In genomic region chr10:78219568-78219967, GRCh38 we compare ENCODE assay signal across 6 cellular contexts.
DNase-seq lines count a peak whose midpoint lies in the region; ATAC-seq, FAIRE-seq and TF ChIP-seq lines count a peak whose summit lies in the region.
"Not testable (repeated sequence)": the region's sequence is repeated elsewhere in the genome, so short reads cannot be mapped to it uniquely, and the experiment has no call there.

No MANE protein-coding gene starts in this region.

- peaks cover 55% of the 10 kb centered on the region for H3K4me1 Mint-ChIP-seq in brain

- H4K20me1 ChIP-seq in hepatocyte (ENCODE audit: insufficient read depth, poor library complexity, severe bottlenecking) = not testable (repeated sequence)

- not testable (repeated sequence) for H3K4me3 ChIP-seq in A549, hepatocyte

- not testable (repeated sequence) for H2AFZ ChIP-seq in hepatocyte

- not testable (repeated sequence) for ATAC-seq in A549

- TF ChIP-seq EP300 in A549 (IDR thresholded peaks at IDR 0.05) = not testable (repeated sequence)

- not testable (repeated sequence) for H3K4me3 Mint-ChIP-seq in brain

- not testable (repeated sequence) for H3K79me2 ChIP-seq in hepatocyte

- not testable (repeated sequence) for H3K27ac ChIP-seq in A549
- H3K27ac ChIP-seq in VCaP (peak overlapping the region; percentile 90), hepatocyte (peak overlapping the region; percentile 46)

- not testable (repeated sequence) for FAIRE-seq in A549 (lab: Jason Lieb, UNC)

- not testable (repeated sequence) for TF ChIP-seq RAD21 in A549 (conservative IDR thresholded peaks at IDR 0.05 in 1 of 2, IDR thresholded peaks at IDR 0.05 in 1 of 2)

- not testable (repeated sequence) for DNase-seq in A549 (ENCODE audit: low read depth in 1 of 2, low spot score in 1 of 2); hepatocyte (ENCODE audit: low spot score)
- DNase-seq in NCI-H146 (lab: John Stamatoyannopoulos, UW) (peak; percentile 25), posterior vena cava (ENCODE audit: low spot score) (peak; percentile 11)

- not testable (repeated sequence) for H3K4me2 ChIP-seq in A549, hepatocyte

- H3K27me3 ChIP-seq in hepatocyte = not testable (repeated sequence)

- peak overlapping the region in 3 of 5 experiments; percentile 76 to 96 (median 90) for H3K27ac Mint-ChIP-seq in brain

- POLR2A ChIA-PET in A549 (lab: Yijun Ruan, JAX) = not testable (repeated sequence)

- CTCF ChIA-PET in A549 (lab: Yijun Ruan, JAX) = interaction anchor here (1.6 to 2.2 kb wide), 3 partner anchors 9 to 83 kb away, joined by 6 read pairs; no protein-coding TSS in a partner anchor

- TF ChIP-seq POLR2A in A549 (IDR thresholded peaks at IDR 0.05; ENCODE audit: low read length) = not testable (repeated sequence)

- H3K36me3 ChIP-seq in hepatocyte (replicated peaks; ENCODE audit: insufficient read depth, low read depth) = not testable (repeated sequence)

- not testable (repeated sequence) for H3K9me2 ChIP-seq in hepatocyte (replicated peaks; ENCODE audit: insufficient read depth)

- intact Hi-C loops in posterior vena cava (cut with DNase I) = loop anchor here in 1 of 2 donors (5.0 to 10.0 kb wide), 2 partner anchors 975 to 1228 kb away; partner anchors contain the start of gene ZCCHC24

- 55% methylated on average over 4 of the region's 4 CpGs for WGBS in A549 (ENCODE audit: missing lambda C conversion rate)
- WGBS in hepatocyte (ENCODE audit: low lambda C conversion rate, missing lambda C conversion rate) = 88% methylated on average over 4 of the region's 4 CpGs

- peaks cover 0 to 12% (median 7%) of the 10 kb centered on the region in 5 experiments for H3K9me3 Mint-ChIP-seq in brain

- H3K36me3 Mint-ChIP-seq in brain = not testable (repeated sequence)

- H3K4me1 ChIP-seq in A549 = not testable (repeated sequence)
- H3K4me1 ChIP-seq in hepatocyte (ENCODE audit: insufficient read depth) = peaks cover 17% of the 10 kb centered on the region

- H3K27me3 Mint-ChIP-seq in brain = not testable (repeated sequence)

- H3K9me3 ChIP-seq in A549; hepatocyte (ENCODE audit: low read depth): not testable (repeated sequence)

- TF ChIP-seq CTCF in A549 (IDR thresholded peaks at IDR 0.05); VCaP (conservative IDR thresholded peaks at IDR 0.05); brain (conservative IDR thresholded peaks at IDR 0.05); hepatocyte (IDR thresholded peaks at IDR 0.05; ENCODE audit: poor library complexity): not testable (repeated sequence)

TF ChIP-seq in A549, 52 proteins besides CTCF, POLR2A, EP300 and RAD21:
- peak; percentile 52 for TF ChIP-seq MAFK (IDR thresholded peaks at IDR 0.05; ENCODE audit: partially characterized antibody)
